In genomic region chr6:148203281-148203925, GRCh38 we compare ENCODE assay signal across 15 cellular contexts.
A peak's percentile ranks its signal among the peaks of the same experiment; 100 is the strongest.
DNase-seq lines count a peak whose midpoint lies in the region; ATAC-seq and TF ChIP-seq lines count a peak whose summit lies in the region.
"Had no signal": no experiment of that assay in that cellular context is flagged by ENCODE, and none has a peak within 500 bp of the region (broad histone marks: within the 10 kb centered on the region; RNA-seq: fewer than 3 reads in every experiment).

No MANE protein-coding gene starts in this region.

- peak overlapping the region; percentile 22 for H2AK9ac ChIP-seq in IMR-90 (replicated peaks; ENCODE audit: low read depth, low read length, poor library complexity)

- H3K4me1 ChIP-seq in IMR-90 (ENCODE audit: control insufficient read depth, insufficient read depth, low read length) (peaks cover 9% of the 10 kb centered on the region), trophoblast cell (ENCODE audit: control insufficient read depth in 1 of 2, insufficient read depth in 2 of 2, low read length in 2 of 2) (peaks cover 0 to 2% of the 10 kb centered on the region in 2 experiments), PC-9 (replicated peaks; ENCODE audit: insufficient read depth) (no peaks in the 10 kb centered on the region)

- POLR2A ChIA-PET in IMR-90 (lab: Charles Lee; ENCODE audit: unreplicated experiment) (no interaction called here), PC-9 (lab: Charles Lee; ENCODE audit: unreplicated experiment) (interaction anchor here (0.7 kb wide), 1 partner anchor 11 kb away, joined by 7 read pairs; no protein-coding TSS in a partner anchor)

- H4K5ac ChIP-seq in IMR-90 (ENCODE audit: low read depth, low read length), result peak overlapping the region; percentile 93

- H2BK5ac ChIP-seq in IMR-90 (ENCODE audit: low read depth, low read length, poor library complexity, severe bottlenecking), result peak overlapping the region; percentile 98
- H2BK5ac ChIP-seq in trophoblast cell (ENCODE audit: low read depth, low read length, poor library complexity), result no peak overlapping the region

- no peaks in the 10 kb centered on the region for H3K9me2 ChIP-seq in PC-9 (ENCODE audit: insufficient read depth)

- peak; percentile 93 for ATAC-seq in IMR-90 (ENCODE audit: low read depth)
- ATAC-seq: K562 had no signal

- H2BK12ac ChIP-seq in trophoblast cell (ENCODE audit: low read length), result no peak overlapping the region

- H3K79me1 ChIP-seq in IMR-90 (ENCODE audit: low read depth in 1 of 2, low read length in 2 of 2) (no peaks in the 10 kb centered on the region), trophoblast cell (ENCODE audit: low read length) (no peaks in the 10 kb centered on the region)

- TF ChIP-seq POLR2A in IMR-90 (IDR thresholded peaks at IDR 0.05; ENCODE audit: low read depth, low read length), result no peak

- peak overlapping the region; percentile 94 for H3K27ac Mint-ChIP-seq in T-helper 1 cell treated with Interleukin-12 subunit alpha and Interleukin-12 subunit beta and Interleukin-4 antibody, amounts not matched to agents 30 μg/mL and 1 μg/mL, for 36 hours
- H3K27ac Mint-ChIP-seq: nephron had no signal

- H3K27ac ChIP-seq in IMR-90 (ENCODE audit: insufficient read depth, low read length) (peak overlapping the region; percentile 94; the same call in 1 of the 2 replicates), brain microvascular endothelial cell (no peak overlapping the region), trophoblast cell (ENCODE audit: low read depth, low read length) (no peak overlapping the region), PC-9 (no peak overlapping the region)
- H3K27ac ChIP-seq: SK-N-MC had no signal

- H3K9me3 ChIP-seq in IMR-90 (ENCODE audit: control insufficient read depth, insufficient read depth, low read length), result no peaks in the 10 kb centered on the region
- H3K9me3 ChIP-seq in trophoblast cell (ENCODE audit: insufficient read depth, low read depth, low read length), result no peaks in the 10 kb centered on the region
- H3K9me3 ChIP-seq in PC-9 (ENCODE audit: insufficient read depth, low read depth), result no peaks in the 10 kb centered on the region
- H3K9me3 ChIP-seq: esophagus muscularis mucosa had no signal

- H4K8ac ChIP-seq in IMR-90 (ENCODE audit: low read depth in 2 of 2, low read length in 2 of 2) (peak overlapping the region in 1 of 2 experiments; percentile 68; a peak in 2 of 4 replicates), trophoblast cell (ENCODE audit: low read depth, low read length) (no peak overlapping the region)

- H3K23ac ChIP-seq in IMR-90 (ENCODE audit: low read depth, low read length) (peak overlapping the region; percentile 71), trophoblast cell (ENCODE audit: low read length) (no peak overlapping the region)

- no TSS peak for BruUV-seq in IMR-90 (replicated peaks; lab: Mats Ljungman, UMichigan)
- BruUV-seq in PC-9 (replicated peaks; lab: Mats Ljungman, UMichigan), result no TSS peak

- H2BK20ac ChIP-seq in IMR-90 (ENCODE audit: low read depth, low read length), result peak overlapping the region; percentile 81

- peak overlapping the region; percentile 88; the same call in 1 of the 2 replicates for H2AK5ac ChIP-seq in IMR-90 (ENCODE audit: low read depth, low read length)
- no peak overlapping the region for H2AK5ac ChIP-seq in trophoblast cell (ENCODE audit: low read length)

- H3K4me1 Mint-ChIP-seq in T-helper 1 cell treated with Interleukin-12 subunit alpha and Interleukin-12 subunit beta and Interleukin-4 antibody, amounts not matched to agents 30 μg/mL and 1 μg/mL, for 36 hours (ENCODE audit: low read depth), result peaks cover 9% of the 10 kb centered on the region
- H3K4me1 Mint-ChIP-seq: nephron had no signal

- in situ Hi-C loops in IMR-90 (cut with MboI; ENCODE audit: low sequenced_read_pairs) (no loop called here), brain microvascular endothelial cell (cut with HindIII; ENCODE audit: low pct_ligation_motif_present, low sequenced_read_pairs) (no loop called here)

- intact Hi-C loops in IMR-90 (cut with micrococcal nuclease), result no loop called here
- intact Hi-C loops in PC-9 (cut with micrococcal nuclease; ENCODE audit: unreplicated experiment), result no loop called here

- H3F3A ChIP-seq in PC-9 (ENCODE audit: insufficient read depth, low read depth), result no peaks in the 10 kb centered on the region

- no peak overlapping the region for H3K4me3 Mint-ChIP-seq in T-helper 1 cell treated with Interleukin-12 subunit alpha and Interleukin-12 subunit beta and Interleukin-4 antibody, amounts not matched to agents 30 μg/mL and 1 μg/mL, for 36 hours
- H3K4me3 Mint-ChIP-seq: nephron had no signal

- no peak for TF ChIP-seq CTCF in IMR-90 (conservative IDR thresholded peaks at IDR 0.05; ENCODE audit: low read depth, low read length)
- no peak for TF ChIP-seq CTCF in brain microvascular endothelial cell (IDR thresholded peaks at IDR 0.05; ENCODE audit: low read depth, low read length, missing control alignments)
- TF ChIP-seq CTCF in PC-9 (conservative IDR thresholded peaks at IDR 0.05), result no peak

- H3K9me3 Mint-ChIP-seq in T-helper 1 cell treated with Interleukin-12 subunit alpha and Interleukin-12 subunit beta and Interleukin-4 antibody, amounts not matched to agents 30 μg/mL and 1 μg/mL, for 36 hours, result peaks cover 16% of the 10 kb centered on the region
- H3K9me3 Mint-ChIP-seq: nephron had no signal

- H3K18ac ChIP-seq in IMR-90 (ENCODE audit: low read depth, low read length), result peak overlapping the region; percentile 99
- no peak overlapping the region for H3K18ac ChIP-seq in trophoblast cell (ENCODE audit: low read length)

- no peak overlapping the region for H3K56ac ChIP-seq in IMR-90 (ENCODE audit: extremely low read depth, insufficient read depth, low read length)

- H4K20me1 ChIP-seq in IMR-90 (ENCODE audit: insufficient read depth, low read length) (no peaks in the 10 kb centered on the region), PC-9 (ENCODE audit: insufficient read depth) (no peaks in the 10 kb centered on the region)

- CTCF ChIA-PET in IMR-90 (lab: Yijun Ruan, JAX), result interaction anchor here (0.6 to 1.4 kb wide), 3 partner anchors 15 to 98 kb away, joined by 3 to 4 read pairs (median 3); no protein-coding TSS in a partner anchor
- CTCF ChIA-PET in PC-9 (lab: Charles Lee), result no interaction called here

- peak overlapping the region; percentile 6; the same call in 1 of the 3 replicates for H2BK15ac ChIP-seq in IMR-90 (ENCODE audit: low read depth, low read length)

- peak overlapping the region; percentile 98 for H3K4me2 ChIP-seq in IMR-90 (ENCODE audit: low read depth, low read length)
- H3K4me2 ChIP-seq in trophoblast cell (ENCODE audit: low read length), result no peak overlapping the region
- no peak overlapping the region for H3K4me2 ChIP-seq in PC-9

- H3K79me2 ChIP-seq in trophoblast cell (ENCODE audit: control insufficient read depth, insufficient read depth, low read length, poor library complexity) (peaks cover 2% of the 10 kb centered on the region), PC-9 (ENCODE audit: low read depth) (no peaks in the 10 kb centered on the region)

- H4K91ac ChIP-seq in IMR-90 (ENCODE audit: insufficient read depth, low read depth, low read length), result peak overlapping the region; percentile 45
- H4K91ac ChIP-seq in trophoblast cell (ENCODE audit: low read depth, low read length), result no peak overlapping the region

- peaks cover 5% of the 10 kb centered on the region for H3K36me3 Mint-ChIP-seq in T-helper 1 cell treated with Interleukin-12 subunit alpha and Interleukin-12 subunit beta and Interleukin-4 antibody, amounts not matched to agents 30 μg/mL and 1 μg/mL, for 36 hours (ENCODE audit: low read depth)

- no peak for TF ChIP-seq RAD21 in IMR-90 (IDR thresholded peaks at IDR 0.05; ENCODE audit: low read length)

- DNase-seq in T-helper 1 cell (no peak), IMR-90 (peak; percentile 98), brain microvascular endothelial cell (peak; percentile 42), trophoblast cell (peak; percentile 26 to 56), PC-9 (no peak), NOMO-1 treated with dmso at 0.1 percent for 144 hours (lab: John Stamatoyannopoulos, UW; ENCODE audit: unreplicated experiment) (no peak)
- DNase-seq in stimulated activated CD4-positive, alpha-beta T cell treated with anti-CD3 and anti-CD28 coated beads, Interleukin-1b, Interleukin-23, amount 100 ng/mL, for 48 hours, result no peak
- DNase-seq: 8988T, kidney glomerular epithelial cell, NCI-H446 treated with DMSO at 0.1 percent for 48 hours had no signal

- peak overlapping the region; percentile 21; the same call in 1 of the 2 replicates for H3K4me3 ChIP-seq in IMR-90 (ENCODE audit: insufficient read depth, low read depth, low read length)
- no peak overlapping the region for H3K4me3 ChIP-seq in brain microvascular endothelial cell (ENCODE audit: low read depth, low read length)
- no peak overlapping the region for H3K4me3 ChIP-seq in trophoblast cell (ENCODE audit: low read depth, low read length)
- no peak overlapping the region for H3K4me3 ChIP-seq in PC-9
- H3K4me3 ChIP-seq: esophagus muscularis mucosa, K562, SK-N-MC had no signal

- H3K14ac ChIP-seq in IMR-90 (replicated peaks; ENCODE audit: low read depth, low read length), result peak overlapping the region; percentile 64
- no peak overlapping the region for H3K14ac ChIP-seq in trophoblast cell (ENCODE audit: low read length)

- dilution Hi-C loops in IMR-90 (cut with HindIII; ENCODE audit: low sequenced_read_pairs, unreplicated experiment), result no loop called here

- H3K36me3 ChIP-seq in IMR-90 (ENCODE audit: control insufficient read depth, insufficient read depth, low read length), result no peaks in the 10 kb centered on the region
- H3K36me3 ChIP-seq in brain microvascular endothelial cell (replicated peaks), result no peaks in the 10 kb centered on the region
- H3K36me3 ChIP-seq in trophoblast cell (ENCODE audit: control insufficient read depth in 1 of 2, insufficient read depth in 2 of 2, low read length in 2 of 2), result no peaks in the 10 kb centered on the region
- H3K36me3 ChIP-seq in PC-9 (ENCODE audit: low read depth), result no peaks in the 10 kb centered on the region
- H3K36me3 ChIP-seq: esophagus muscularis mucosa had no signal

- H3K27me3 ChIP-seq in IMR-90 (ENCODE audit: control insufficient read depth, insufficient read depth, low read length) (peaks cover 8% of the 10 kb centered on the region; the same call in 1 of the 2 replicates), brain microvascular endothelial cell (replicated peaks) (no peaks in the 10 kb centered on the region), trophoblast cell (ENCODE audit: insufficient read depth, low read length) (no peaks in the 10 kb centered on the region), PC-9 (ENCODE audit: insufficient read depth, low read depth) (no peaks in the 10 kb centered on the region)
- H3K27me3 ChIP-seq: esophagus muscularis mucosa had no signal

- peaks cover 5% of the 10 kb centered on the region; the same call in 1 of the 2 replicates for H3K9me1 ChIP-seq in IMR-90 (ENCODE audit: insufficient read depth, low read length)

- WGBS in IMR-90 (ENCODE audit: extremely low coverage in 2 of 2, insufficient read length in 1 of 2), 2 experiments, result no CpG with 5 or more reads among the region's 9 CpGs
- no CpG with 5 or more reads among the region's 9 CpGs for WGBS in trophoblast cell (ENCODE audit: extremely low coverage, insufficient coverage, insufficient read length)

- peaks cover 86% of the 10 kb centered on the region for H3K27me3 Mint-ChIP-seq in T-helper 1 cell treated with Interleukin-12 subunit alpha and Interleukin-12 subunit beta and Interleukin-4 antibody, amounts not matched to agents 30 μg/mL and 1 μg/mL, for 36 hours (ENCODE audit: low read depth)

- H3K9ac ChIP-seq in IMR-90 (ENCODE audit: low read depth, low read length) (peak overlapping the region; percentile 57), trophoblast cell (ENCODE audit: low read length) (no peak overlapping the region)

- H2AFZ ChIP-seq in IMR-90 (replicated peaks; ENCODE audit: low read length, poor library complexity) (no peak overlapping the region), trophoblast cell (ENCODE audit: insufficient read depth, low read length, poor library complexity) (no peak overlapping the region), PC-9 (no peak overlapping the region)

- peak overlapping the region; percentile 85 for H2BK120ac ChIP-seq in IMR-90 (ENCODE audit: low read depth, low read length)
- H2BK120ac ChIP-seq in trophoblast cell (ENCODE audit: insufficient read depth, low read length, poor library complexity), result no peak overlapping the region

- H3K4ac ChIP-seq in IMR-90 (ENCODE audit: low read depth, low read length), result peak overlapping the region; percentile 78
- no peak overlapping the region for H3K4ac ChIP-seq in trophoblast cell (ENCODE audit: low read depth, low read length)

- H4K12ac ChIP-seq in trophoblast cell (ENCODE audit: low read depth, low read length), result no peak overlapping the region

Comparison
In these comparisons a context has a peak if more than half of its experiments do, and no peak if none do; other contexts are left out.
1. DNase-seq: peak in IMR-90 (single experiment), brain microvascular endothelial cell (single experiment) and trophoblast cell (2 of 2); none in T-helper 1 cell (0 of 5), PC-9 (0 of 2), stimulated activated CD4-positive, alpha-beta T cell treated with anti-CD3 and anti-CD28 coated beads, Interleukin-1b, Interleukin-23, amount 100 ng/mL, for 48 hours (single experiment) and NOMO-1 treated with dmso at 0.1 percent for 144 hours (single experiment).